30 cellular contexts compared by ENCODE assay signal in genomic region chr1:201322653-201323510, GRCh38. TPM values are rescaled to one million over a fixed set of nuclear protein-coding genes. Genes with fewer than 3 reads are reported as not detected.
"Had no signal": no experiment of that assay in that cellular context is flagged by ENCODE, and none has a peak within 500 bp of the region (broad histone marks: within the 10 kb centered on the region; RNA-seq: fewer than 3 reads in every experiment).

No MANE protein-coding gene starts in this region.

- H3K9me3 ChIP-seq: left lung, ovary, prostate gland, suprapubic skin, thoracic aorta, tibial artery, uterus had no signal

- H3K4me1 ChIP-seq: left lung, neural progenitor cell, prostate gland, tibial artery, uterus had no signal

- H3K27me3 Mint-ChIP-seq: stimulated activated naive CD8-positive, alpha-beta T cell treated with anti-CD3 and anti-CD28 coated beads, Interleukin-15, Interleukin-2, amounts not matched to agents 100 ng/mL and 50 ng/mL, for 24 hours had no signal

- H3K4me1 Mint-ChIP-seq: immature natural killer cell; mesothelial cell of epicardium; naive B cell; natural killer cell; neural progenitor cell; stimulated activated effector memory CD8-positive, alpha-beta T cell treated with anti-CD3 and anti-CD28 coated beads, Interleukin-12 subunit alpha, Interleukin-12 subunit beta, amount 100 ng/mL, for 72 hours had no signal

- H3K27ac Mint-ChIP-seq: immature natural killer cell; mesothelial cell of epicardium; naive B cell; natural killer cell; nephron progenitor cell; neural progenitor cell; stimulated activated effector memory CD8-positive, alpha-beta T cell treated with anti-CD3 and anti-CD28 coated beads, Interleukin-12 subunit alpha, Interleukin-12 subunit beta, amount 100 ng/mL, for 72 hours; stimulated activated naive CD8-positive, alpha-beta T cell treated with anti-CD3 and anti-CD28 coated beads, Interleukin-15, Interleukin-2, amounts not matched to agents 100 ng/mL and 50 ng/mL, for 24 hours had no signal

- H3K4me3 Mint-ChIP-seq: immature natural killer cell; mesothelial cell of epicardium; natural killer cell; nephron progenitor cell; neural progenitor cell; stimulated activated effector memory CD8-positive, alpha-beta T cell treated with anti-CD3 and anti-CD28 coated beads, Interleukin-12 subunit alpha, Interleukin-12 subunit beta, amount 100 ng/mL, for 72 hours; stimulated activated naive CD8-positive, alpha-beta T cell treated with anti-CD3 and anti-CD28 coated beads, Interleukin-15, Interleukin-2, amounts not matched to agents 100 ng/mL and 50 ng/mL, for 24 hours had no signal

- H3K4me3 ChIP-seq: left lung, lung, neural progenitor cell, ovary, prostate gland, skin epidermis, suprapubic skin, thoracic aorta, tibial artery, uterus had no signal

- H3K27me3 ChIP-seq: left lung, neural progenitor cell, ovary, suprapubic skin, tibial artery, uterus had no signal

- DNase-seq: hypothalamus; immature natural killer cell; kidney; left colon; left lung; mesendoderm; naive B cell; natural killer cell; nephron progenitor cell; ovary; retina; right cardiac atrium; stimulated activated CD4-positive, alpha-beta T cell treated with anti-CD3 and anti-CD28 coated beads, Interleukin-4, amount 100 ng/mL, for 24 hours; stimulated activated naive CD4-positive, alpha-beta T cell; tibial artery; trophoblast cell; uterus had no signal

- H3K9me3 Mint-ChIP-seq: mesothelial cell of epicardium; natural killer cell; nephron progenitor cell; stimulated activated effector memory CD8-positive, alpha-beta T cell treated with anti-CD3 and anti-CD28 coated beads, Interleukin-12 subunit alpha, Interleukin-12 subunit beta, amount 100 ng/mL, for 72 hours; stimulated activated naive CD8-positive, alpha-beta T cell treated with anti-CD3 and anti-CD28 coated beads, Interleukin-15, Interleukin-2, amounts not matched to agents 100 ng/mL and 50 ng/mL, for 24 hours had no signal

- H3K36me3 ChIP-seq: left lung, neural progenitor cell, ovary, thoracic aorta, uterus had no signal

- ATAC-seq: left colon; left lung; natural killer cell; right cardiac atrium; sciatic nerve; stimulated activated effector memory CD8-positive, alpha-beta T cell treated with anti-CD3 and anti-CD28 coated beads, Interleukin-12 subunit alpha, Interleukin-12 subunit beta, amount 100 ng/mL, for 72 hours had no signal

- H3K36me3 Mint-ChIP-seq: immature natural killer cell; mesothelial cell of epicardium; naive B cell; natural killer cell; neural progenitor cell; stimulated activated effector memory CD8-positive, alpha-beta T cell treated with anti-CD3 and anti-CD28 coated beads, Interleukin-12 subunit alpha, Interleukin-12 subunit beta, amount 100 ng/mL, for 72 hours had no signal

- H3K27ac ChIP-seq: left lung, neural progenitor cell, ovary, prostate gland, suprapubic skin, thoracic aorta, tibial artery, uterus had no signal

RNA-seq across cellular contexts. Expression of gene PKP1, which starts 39.6 kb away (rescaled TPM):
- total RNA-seq: liver, mononuclear cell, natural killer cell had no signal
- polyA plus RNA-seq: immature natural killer cell had no signal

RNA-seq across cellular contexts. Expression of gene TNNT2, which starts 54.6 kb away (rescaled TPM):
- total RNA-seq: natural killer cell, subcutaneous adipose tissue had no signal
- polyA plus RNA-seq: immature natural killer cell had no signal
